ENCODE assay signal across 25 cellular contexts in the genomic region with DNA sequence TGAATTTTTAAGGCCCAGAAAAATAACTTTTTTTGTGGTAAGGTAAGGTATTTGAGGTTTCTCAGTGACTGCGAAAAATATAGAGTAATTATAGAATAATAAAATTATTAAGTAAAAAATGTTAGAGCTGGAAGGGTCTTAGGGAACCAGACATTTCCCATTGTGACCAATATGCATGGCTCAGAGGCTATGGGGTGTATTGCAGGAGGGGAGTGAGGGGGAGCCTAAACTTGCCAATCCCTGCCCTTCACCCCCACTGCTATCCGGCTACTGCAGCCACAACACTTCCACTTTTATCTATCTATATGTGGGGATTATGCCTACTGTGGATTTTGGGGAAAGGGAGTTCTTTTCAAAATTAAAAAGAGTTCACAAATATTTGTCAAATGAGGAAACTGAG.
"Had no signal": no experiment of that assay in that cellular context is flagged by ENCODE, and none has a peak within 500 bp of the region (broad histone marks: within the 10 kb centered on the region; RNA-seq: fewer than 3 reads in every experiment).

No MANE protein-coding gene starts in this region.

- FAIRE-seq: bronchial epithelial cell had no signal

- H3K4me1 ChIP-seq: body of pancreas had no signal

- H3K9me3 ChIP-seq: body of pancreas had no signal

- ATAC-seq: activated CD4-positive, CD25-positive, alpha-beta regulatory T cell treated with anti-CD3 and anti-CD28 coated beads, Interleukin-2, amount 50 U/mL, for 24 hours; activated CD8-positive, alpha-beta T cell treated with anti-CD3 and anti-CD28 coated beads for 36 hours; activated T-cell treated with anti-CD3 and anti-CD28 coated beads, Interleukin-2, amount 50 U/mL, for 72 hours; body of pancreas; Right ventricle myocardium inferior had no signal

- H3K27ac ChIP-seq: body of pancreas, coronary artery, SK-N-MC, VCaP had no signal

- H3K4me3 Mint-ChIP-seq: activated CD8-positive, alpha-beta T cell treated with anti-CD3 and anti-CD28 coated beads for 36 hours; activated T-cell treated with anti-CD3 and anti-CD28 coated beads, Interleukin-2, amount 50 U/mL, for 72 hours had no signal

- DNase-seq: activated CD4-positive, alpha-beta T cell treated with anti-CD3 and anti-CD28 coated beads for 4 hours; activated CD8-positive, alpha-beta memory T cell treated with anti-CD3 and anti-CD28 coated beads, Interleukin-2, amount 50 U/mL, for 4 hours; activated CD8-positive, alpha-beta T cell treated with anti-CD3 and anti-CD28 coated beads for 36 hours; activated gamma-delta T cell treated with Interleukin-2 at 50 U/mL for 16 hours; activated naive CD4-positive, alpha-beta T cell treated with anti-CD3 and anti-CD28 coated beads, Interleukin-2, amount 50 U/mL, for 16 hours; activated T-cell treated with anti-CD3 and anti-CD28 coated beads, Interleukin-2, amount 50 U/mL, for 72 hours; aorta; body of pancreas; central memory CD4-positive, alpha-beta T cell; KG1; NCI-H1417 treated with DMSO at 0.1 percent for 48 hours; NCI-H1694; NCI-H2029; NCI-H2107; NCI-H510A treated with DMSO at 0.1 percent for 48 hours; NK-92 treated with Interleukin-12 subunit alpha and Interleukin-12 subunit beta, amount 100 ng/mL, for 24 hours; RPMI8226; T-helper 1 cell had no signal

- H3K27ac Mint-ChIP-seq: activated CD8-positive, alpha-beta T cell treated with anti-CD3 and anti-CD28 coated beads for 36 hours; activated T-cell treated with anti-CD3 and anti-CD28 coated beads, Interleukin-2, amount 50 U/mL, for 72 hours; activated T-helper 2 cell treated with anti-CD3 and anti-CD28 coated beads, Interferon-gamma antibody, Interleukin-2, Interleukin-4, amounts not matched to agents 10 μg/mL and 5 μg/mL and 100 μg/mL, durations not matched to agents 14 hours and 24 hours and 36 hours had no signal

- H3K27me3 ChIP-seq: body of pancreas had no signal

- H3K9me3 Mint-ChIP-seq: activated CD8-positive, alpha-beta T cell treated with anti-CD3 and anti-CD28 coated beads for 36 hours; activated T-helper 2 cell treated with anti-CD3 and anti-CD28 coated beads, Interferon-gamma antibody, Interleukin-2, Interleukin-4, amounts not matched to agents 10 μg/mL and 5 μg/mL and 100 μg/mL, durations not matched to agents 14 hours and 24 hours and 36 hours had no signal

- H3K4me3 ChIP-seq: body of pancreas, coronary artery, SK-N-MC had no signal
